Comparison of ENCODE assay signal across 8 cellular contexts in genomic region chr2:437772-438393, GRCh38.
DNase-seq lines count a peak whose midpoint lies in the region; ATAC-seq and TF ChIP-seq lines count a peak whose summit lies in the region.

No MANE protein-coding gene starts in this region.

- peak overlapping the region; percentile 76 for H2AFZ ChIP-seq in DND-41 (ENCODE audit: low read depth, low read length)

- no peaks in the 10 kb centered on the region for H3K36me3 ChIP-seq in DND-41 (ENCODE audit: insufficient read depth, low read length)

- H3K27ac ChIP-seq in DND-41 (ENCODE audit: low read length): peak overlapping the region; percentile 45; the same call in 1 of the 2 replicates

- H3K9me3 Mint-ChIP-seq in activated naive CD8-positive, alpha-beta T cell treated with anti-CD3 and anti-CD28 coated beads for 36 hours: no peaks in the 10 kb centered on the region

- no peaks in the 10 kb centered on the region for H3K79me2 ChIP-seq in DND-41 (ENCODE audit: insufficient read depth, low read length)

- ATAC-seq in DND-41 (ENCODE audit: insufficient read depth, low read depth) (peak; percentile 100), GM21360 (IDR thresholded peaks at IDR 0.05; ENCODE audit: unreplicated experiment) (peak; percentile 100), HG03520 (IDR thresholded peaks at IDR 0.05; ENCODE audit: unreplicated experiment) (peak; percentile 99)

- H3K4me3 ChIP-seq in DND-41 (ENCODE audit: low read depth in 1 of 2, low read length in 2 of 2): peak overlapping the region in 1 of 2 experiments; percentile 50; a peak in 2 of 4 replicates

- peak overlapping the region; percentile 45 for H3K4me3 Mint-ChIP-seq in activated naive CD8-positive, alpha-beta T cell treated with anti-CD3 and anti-CD28 coated beads for 36 hours

- peak; percentile 6 for TF ChIP-seq CTCF in DND-41 (IDR thresholded peaks at IDR 0.05; ENCODE audit: borderline replicate concordance, extremely low read depth, low read length, poor library complexity, severe bottlenecking)

- peaks cover 17% of the 10 kb centered on the region for H3K4me1 Mint-ChIP-seq in activated naive CD8-positive, alpha-beta T cell treated with anti-CD3 and anti-CD28 coated beads for 36 hours

- no peak overlapping the region for H3K27ac Mint-ChIP-seq in activated naive CD8-positive, alpha-beta T cell treated with anti-CD3 and anti-CD28 coated beads for 36 hours

- peak overlapping the region; percentile 31 for H3K9ac ChIP-seq in DND-41 (ENCODE audit: low read depth, low read length)

- H3K36me3 Mint-ChIP-seq in activated naive CD8-positive, alpha-beta T cell treated with anti-CD3 and anti-CD28 coated beads for 36 hours: no peaks in the 10 kb centered on the region

- H3K27me3 Mint-ChIP-seq in activated naive CD8-positive, alpha-beta T cell treated with anti-CD3 and anti-CD28 coated beads for 36 hours: no peaks in the 10 kb centered on the region

- H4K20me1 ChIP-seq in DND-41 (ENCODE audit: insufficient read depth, low read length): no peaks in the 10 kb centered on the region

- H3K4me2 ChIP-seq in DND-41 (ENCODE audit: insufficient read depth, low read length): peak overlapping the region; percentile 65

- peak; percentile 79 for DNase-seq in DND-41
- DNase-seq in SK-N-DZ (ENCODE audit: low spot score): peak; percentile 62
- peak; percentile 40 for DNase-seq in activated naive CD8-positive, alpha-beta T cell treated with anti-CD3 and anti-CD28 coated beads for 36 hours
- DNase-seq in stimulated activated CD8-positive, alpha-beta memory T cell treated with anti-CD3 and anti-CD28 coated beads, Interleukin-12 subunit alpha, Interleukin-12 subunit beta, amount 100 ng/mL, for 1 hour (ENCODE audit: low read depth): peak; percentile 43
- no peak for DNase-seq in NCI-H1930 (lab: John Stamatoyannopoulos, UW)
- DNase-seq in AG08395 (ENCODE audit: low spot score): no peak

- H3K9me3 ChIP-seq in DND-41 (ENCODE audit: insufficient read depth, low read length, severe bottlenecking): no peaks in the 10 kb centered on the region

- H3K4me1 ChIP-seq in DND-41 (ENCODE audit: insufficient read depth, low read length): peaks cover 19% of the 10 kb centered on the region

- H3K27me3 ChIP-seq in DND-41 (ENCODE audit: insufficient read depth, low read length, poor library complexity): no peaks in the 10 kb centered on the region

Comparison
In these comparisons a context has a peak if more than half of its experiments do, and no peak if none do; other contexts are left out.
1. DNase-seq: peak in DND-41 (single experiment), SK-N-DZ (single experiment), activated naive CD8-positive, alpha-beta T cell treated with anti-CD3 and anti-CD28 coated beads for 36 hours (single experiment) and stimulated activated CD8-positive, alpha-beta memory T cell treated with anti-CD3 and anti-CD28 coated beads, Interleukin-12 subunit alpha, Interleukin-12 subunit beta, amount 100 ng/mL, for 1 hour (single experiment); none in NCI-H1930 (0 of 2) and AG08395 (single experiment).
2. Peak in every context shown above with its lines, with median percentiles within 50 percentile points of each other: ATAC-seq.